In the genomic region with DNA sequence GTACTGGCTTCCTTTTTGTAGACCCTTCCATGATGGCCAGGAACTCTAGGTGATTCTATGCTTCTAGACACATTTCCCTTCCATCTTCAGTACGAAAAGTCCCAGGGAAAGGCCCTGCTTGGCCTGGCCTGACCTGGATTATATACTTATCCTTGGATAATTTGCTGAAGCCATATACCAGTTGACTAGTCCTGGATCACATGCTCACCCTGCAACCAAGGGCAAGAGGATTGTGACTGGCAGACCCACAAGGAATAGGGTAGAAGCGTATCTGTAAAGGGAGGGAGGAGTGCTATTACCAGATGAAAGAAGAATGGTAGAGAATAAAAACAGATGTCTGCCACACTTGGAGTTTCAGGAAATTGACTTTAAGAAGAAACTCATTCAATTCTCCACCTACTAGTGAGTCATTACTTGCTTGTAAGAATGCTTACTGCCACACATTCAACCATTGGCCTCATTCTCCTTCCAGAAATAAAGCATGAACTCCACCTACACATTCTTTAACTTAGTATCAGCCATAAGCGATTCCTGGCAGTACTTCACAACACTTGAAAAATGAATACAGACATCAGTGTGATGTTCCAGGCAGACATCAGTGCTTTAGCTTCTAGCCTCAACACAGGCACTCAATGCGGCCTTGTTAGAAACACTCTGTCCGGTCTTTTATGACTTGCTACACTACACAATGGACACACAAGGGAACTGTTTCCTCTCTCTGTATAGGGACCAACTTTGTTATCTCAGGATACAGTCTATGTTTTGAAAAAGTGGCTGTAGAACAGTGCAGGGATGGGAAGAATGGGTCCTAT, we compare ENCODE assay signal across 10 cellular contexts.
DNase-seq lines count a peak whose midpoint lies in the region; ATAC-seq and TF ChIP-seq lines count a peak whose summit lies in the region.
"Had no signal": no experiment of that assay in that cellular context is flagged by ENCODE, and none has a peak within 500 bp of the region (broad histone marks: within the 10 kb centered on the region; RNA-seq: fewer than 3 reads in every experiment).

No MANE protein-coding gene starts in this region.

- H3K36me3 Mint-ChIP-seq in stimulated activated naive B cell treated with anti-CD40 and anti-IgM and Interleukin-4, amounts not matched to agents 10 μg/mL and 1 μg/mL and 100 μg/mL, for 72 hours, result peaks cover 1 to 8% of the 10 kb centered on the region in 2 donors

- no peaks in the 10 kb centered on the region for H3K4me1 Mint-ChIP-seq in stimulated activated naive B cell treated with anti-CD40 and anti-IgM and Interleukin-4, amounts not matched to agents 10 μg/mL and 1 μg/mL and 100 μg/mL, for 72 hours

- H3K9me3 Mint-ChIP-seq in stimulated activated naive B cell treated with anti-CD40 and anti-IgM and Interleukin-4, amounts not matched to agents 10 μg/mL and 1 μg/mL and 100 μg/mL, for 72 hours, result no peaks in the 10 kb centered on the region

- CTCF ChIA-PET in A673 (lab: Charles Lee), result no interaction called here

- peak; percentile 61 for ATAC-seq in HG02870 (IDR thresholded peaks at IDR 0.05; ENCODE audit: unreplicated experiment)
- ATAC-seq in left colon, result peak; percentile 46
- no peak for ATAC-seq in stimulated activated naive B cell treated with anti-CD40 and anti-IgM and Interleukin-4, amounts not matched to agents 10 μg/mL and 1 μg/mL and 100 μg/mL, for 72 hours (replicated peaks)
- no peak for ATAC-seq in GM21786 (IDR thresholded peaks at IDR 0.05; ENCODE audit: unreplicated experiment)

- H3K36me3 ChIP-seq in A673 (ENCODE audit: insufficient read depth, low read length, poor library complexity, severe bottlenecking), result no peaks in the 10 kb centered on the region

- H3K27me3 ChIP-seq in A673 (replicated peaks; ENCODE audit: insufficient read depth, low read depth, low read length, poor library complexity), result no peaks in the 10 kb centered on the region

- H3K4me1 ChIP-seq in A673 (ENCODE audit: insufficient read depth, low read length, poor library complexity, severe bottlenecking), result peaks cover 22% of the 10 kb centered on the region

- peak overlapping the region; percentile 13 for H3K27ac ChIP-seq in A673 (ENCODE audit: low read depth, low read length, poor library complexity, severe bottlenecking)
- H3K27ac ChIP-seq: C4-2B had no signal

- H3K4me3 ChIP-seq in A673 (ENCODE audit: low read depth, low read length, poor library complexity, severe bottlenecking) (no peak overlapping the region), cardiac fibroblast (replicated peaks in 1 of 2; ENCODE audit: low read depth in 2 of 2, low read length in 2 of 2) (no peak overlapping the region)

- TF ChIP-seq CTCF in A673 (conservative IDR thresholded peaks at IDR 0.05; ENCODE audit: low read depth, low read length), result no peak
- no peak for TF ChIP-seq CTCF in cardiac fibroblast (IDR thresholded peaks at IDR 0.05; ENCODE audit: low read depth, low read length)

- H3K9me3 ChIP-seq in A673 (ENCODE audit: low read depth, low read length, poor library complexity, severe bottlenecking), result no peaks in the 10 kb centered on the region

- H3K27ac Mint-ChIP-seq in stimulated activated naive B cell treated with anti-CD40 and anti-IgM and Interleukin-4, amounts not matched to agents 10 μg/mL and 1 μg/mL and 100 μg/mL, for 72 hours, result no peak overlapping the region

- intact Hi-C loops in A673 (cut with micrococcal nuclease; ENCODE audit: unreplicated experiment), result no loop called here
- intact Hi-C loops in left colon (cut with DNase I, micrococcal nuclease), result no loop called here

- no TSS peak for BruUV-seq in A673 (replicated peaks; lab: Mats Ljungman, UMichigan)

- no peaks in the 10 kb centered on the region for H3K27me3 Mint-ChIP-seq in stimulated activated naive B cell treated with anti-CD40 and anti-IgM and Interleukin-4, amounts not matched to agents 10 μg/mL and 1 μg/mL and 100 μg/mL, for 72 hours

- POLR2A ChIA-PET in A673 (lab: Charles Lee; ENCODE audit: low non-redundant PET), result no interaction called here

- H3K4me3 Mint-ChIP-seq in stimulated activated naive B cell treated with anti-CD40 and anti-IgM and Interleukin-4, amounts not matched to agents 10 μg/mL and 1 μg/mL and 100 μg/mL, for 72 hours, result no peak overlapping the region

- DNase-seq in A673 (ENCODE audit: low spot score) (peak; percentile 76), cardiac fibroblast (ENCODE audit: low read depth in 2 of 2) (peak; percentile 79 to 86), left colon (no peak), ecto neural progenitor cell (ENCODE audit: low spot score) (no peak), NCI-H2196 (lab: John Stamatoyannopoulos, UW; ENCODE audit: unreplicated experiment) (no peak)
- no peak for DNase-seq in stimulated activated naive B cell treated with anti-CD40 and anti-IgM and Interleukin-4, amounts not matched to agents 10 μg/mL and 1 μg/mL and 100 μg/mL, for 72 hours
- DNase-seq: SIG-M5 had no signal

Comparison
In these comparisons a context has a peak if more than half of its experiments do, and no peak if none do; other contexts are left out.
1. DNase-seq: peak in A673 (single experiment) and cardiac fibroblast (2 of 2); none in left colon (0 of 2), ecto neural progenitor cell (single experiment), stimulated activated naive B cell treated with anti-CD40 and anti-IgM and Interleukin-4, amounts not matched to agents 10 μg/mL and 1 μg/mL and 100 μg/mL, for 72 hours (single experiment) and NCI-H2196 (single experiment).
2. ATAC-seq: peak in HG02870 (single experiment) and left colon (single experiment); none in stimulated activated naive B cell treated with anti-CD40 and anti-IgM and Interleukin-4, amounts not matched to agents 10 μg/mL and 1 μg/mL and 100 μg/mL, for 72 hours (0 of 2) and GM21786 (single experiment).